Comparison of ENCODE assay signal across 23 cellular contexts in the genomic region with DNA sequence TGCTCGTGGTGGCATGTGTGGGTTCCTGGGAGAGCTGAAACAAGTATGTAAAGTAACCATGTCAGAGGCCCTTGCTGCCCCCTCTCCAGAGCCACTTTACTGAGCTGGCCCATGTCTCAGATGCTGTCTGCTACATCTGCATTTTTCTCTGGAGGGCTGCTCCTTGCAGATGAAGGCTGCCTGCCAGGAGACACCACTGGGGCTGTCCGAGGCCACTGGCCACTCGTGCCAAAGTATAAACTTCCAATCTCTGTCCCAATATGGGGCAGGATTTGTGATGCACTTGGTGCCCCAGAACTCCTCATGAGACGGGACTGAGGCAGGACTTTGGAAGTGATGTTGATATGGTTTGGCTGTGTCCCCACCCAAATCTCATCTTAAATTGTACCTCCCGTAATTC.
"Had no signal": no experiment of that assay in that cellular context is flagged by ENCODE, and none has a peak within 500 bp of the region (broad histone marks: within the 10 kb centered on the region; RNA-seq: fewer than 3 reads in every experiment).

No MANE protein-coding gene starts in this region.

- H3K27ac ChIP-seq: colonic mucosa, coronary artery, dorsolateral prefrontal cortex, epithelial cell of prostate, esophagus squamous epithelium, foreskin keratinocyte, gastrocnemius medialis, gastroesophageal sphincter, heart left ventricle, heart right ventricle had no signal

- H3K4me3 ChIP-seq: colonic mucosa, coronary artery, dorsolateral prefrontal cortex, esophagus squamous epithelium, gastrocnemius medialis, gastroesophageal sphincter, heart left ventricle, heart right ventricle had no signal

- H3K4me1 ChIP-seq: colonic mucosa, esophagus squamous epithelium, foreskin keratinocyte, gastrocnemius medialis, gastroesophageal sphincter, heart left ventricle, heart right ventricle had no signal

- DNase-seq: colonic mucosa; cortex of kidney; dermis blood vessel endothelial cell; dorsolateral prefrontal cortex; effector CD4-positive, alpha-beta T cell; effector CD8-positive, alpha-beta T cell; effector memory CD4-positive, alpha-beta T cell; effector memory CD8-positive, alpha-beta T cell; endodermal cell; erythroblast; esophagus squamous epithelium; foreskin fibroblast; foreskin keratinocyte; foreskin melanocyte; gastrocnemius medialis; glutamatergic neuron; heart left ventricle; heart right ventricle had no signal

- H3K4me3 Mint-ChIP-seq: dendritic cell treated with granulocyte-macrophage colony-stimulating factor and Interleukin-4, amounts not matched to agents 40 ng/mL and 50 ng/mL, for 4 days; effector memory CD8-positive, alpha-beta T cell; endodermal cell had no signal

- H3K27me3 Mint-ChIP-seq: dendritic cell treated with granulocyte-macrophage colony-stimulating factor and Interleukin-4, amounts not matched to agents 40 ng/mL and 50 ng/mL, for 4 days had no signal

- H3K36me3 ChIP-seq: colonic mucosa, esophagus squamous epithelium, gastrocnemius medialis, gastroesophageal sphincter, heart left ventricle, heart right ventricle had no signal

- H3K27ac Mint-ChIP-seq: dendritic cell treated with granulocyte-macrophage colony-stimulating factor and Interleukin-4, amounts not matched to agents 40 ng/mL and 50 ng/mL, for 4 days; effector memory CD8-positive, alpha-beta T cell; endodermal cell had no signal

- ATAC-seq: effector memory CD8-positive, alpha-beta T cell; esophagus mucosa; foreskin keratinocyte; gastrocnemius medialis; gastroesophageal sphincter; heart left ventricle; heart right ventricle had no signal

- H3K27me3 ChIP-seq: colonic mucosa, foreskin keratinocyte, gastrocnemius medialis had no signal

- H3K4me1 Mint-ChIP-seq: endodermal cell had no signal

- H3K9me3 ChIP-seq: colonic mucosa, esophagus squamous epithelium, gastrocnemius medialis, heart left ventricle, heart right ventricle had no signal
